25 cellular contexts compared by ENCODE assay signal in the genomic region with DNA sequence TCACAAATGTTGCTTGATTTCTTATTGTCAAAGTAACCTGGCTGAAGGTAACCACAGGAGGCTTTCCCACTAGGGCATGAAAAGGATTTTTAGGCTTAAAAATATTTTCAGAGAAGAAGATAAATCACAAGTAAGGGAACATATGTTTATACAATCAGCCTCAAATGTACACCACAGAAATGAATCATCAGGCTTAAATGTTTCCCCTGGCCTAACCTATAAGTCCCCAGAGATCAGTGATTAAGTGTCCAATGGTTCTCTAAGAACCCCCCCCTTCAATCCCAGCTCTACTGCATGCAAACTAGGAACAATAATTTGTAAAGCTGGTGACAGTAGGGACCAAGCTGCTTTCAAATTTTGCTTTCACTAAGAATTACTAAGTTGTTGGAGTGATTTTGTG.
"Had no signal": no experiment of that assay in that cellular context is flagged by ENCODE, and none has a peak within 500 bp of the region (broad histone marks: within the 10 kb centered on the region; RNA-seq: fewer than 3 reads in every experiment).

No MANE protein-coding gene starts in this region.

- FAIRE-seq: TTC549 had no signal

- DNase-seq: activated CD4-positive, alpha-beta T cell treated with anti-CD3 and anti-CD28 coated beads for 36 hours; activated CD4-positive, alpha-beta T cell treated with anti-CD3 and anti-CD28 coated beads, Interleukin-2, amount 50 U/mL, for 48 hours; activated T-cell treated with anti-CD3 and anti-CD28 coated beads for 4 hours; amniotic stem cell; cerebellar nuclear complex; effector CD4-positive, alpha-beta T cell; foreskin fibroblast; hypothalamus; left colon; lower lobe of right lung; midbrain; occipital lobe; posterior cingulate gyrus; sigmoid colon; spleen; stimulated activated CD4-positive, alpha-beta T cell treated with anti-CD3 and anti-CD28 coated beads, Interleukin-4, amount 100 ng/mL, for 4 hours; upper lobe of right lung had no signal

- ATAC-seq: activated CD4-positive, alpha-beta T cell treated with anti-CD3 and anti-CD28 coated beads for 36 hours; esophagus mucosa; left colon; lower lobe of right lung; stimulated activated memory B cell treated with anti-CD40 and anti-IgM and Interleukin-4, amounts not matched to agents 10 μg/mL and 1 μg/mL and 100 μg/mL, for 72 hours; upper lobe of right lung; WTC11 had no signal

- H3K27me3 ChIP-seq: breast epithelium, sigmoid colon, spleen, upper lobe of right lung had no signal

- H3K27ac Mint-ChIP-seq: activated CD4-positive, alpha-beta T cell treated with anti-CD3 and anti-CD28 coated beads for 36 hours; activated naive CD8-positive, alpha-beta T cell; activated T-helper 1 cell treated with anti-CD3 and anti-CD28 coated beads, Interleukin-12 subunit alpha, Interleukin-12 subunit beta, Interleukin-2, Interleukin-4 antibody, amounts not matched to agents 30 ng/mL and 10 ng/mL and 1 ng/mL, durations not matched to agents 14 hours and 24 hours and 36 hours; stimulated activated memory B cell treated with anti-CD40 and anti-IgM and Interleukin-4, amounts not matched to agents 10 μg/mL and 1 μg/mL and 100 μg/mL, for 72 hours; T-helper 2 cell treated with Interferon-gamma antibody and Interleukin-4, amounts not matched to agents 5 μg/mL and 100 μg/mL, for 36 hours; WTC11 had no signal

- H3K4me3 Mint-ChIP-seq: activated CD4-positive, alpha-beta T cell treated with anti-CD3 and anti-CD28 coated beads for 36 hours; activated naive CD8-positive, alpha-beta T cell; activated T-helper 1 cell treated with anti-CD3 and anti-CD28 coated beads, Interleukin-12 subunit alpha, Interleukin-12 subunit beta, Interleukin-2, Interleukin-4 antibody, amounts not matched to agents 30 ng/mL and 10 ng/mL and 1 ng/mL, durations not matched to agents 14 hours and 24 hours and 36 hours; stimulated activated memory B cell treated with anti-CD40 and anti-IgM and Interleukin-4, amounts not matched to agents 10 μg/mL and 1 μg/mL and 100 μg/mL, for 72 hours; T-helper 2 cell treated with Interferon-gamma antibody and Interleukin-4, amounts not matched to agents 5 μg/mL and 100 μg/mL, for 36 hours; WTC11 had no signal

- H3K4me1 ChIP-seq: breast epithelium, lower lobe of right lung, sigmoid colon, spleen, upper lobe of right lung had no signal

- H3K36me3 ChIP-seq: breast epithelium, lower lobe of right lung, sigmoid colon, spleen, upper lobe of right lung had no signal

- H3K36me3 Mint-ChIP-seq: activated naive CD8-positive, alpha-beta T cell; stimulated activated memory B cell treated with anti-CD40 and anti-IgM and Interleukin-4, amounts not matched to agents 10 μg/mL and 1 μg/mL and 100 μg/mL, for 72 hours; WTC11 had no signal

- H3K27me3 Mint-ChIP-seq: activated CD4-positive, alpha-beta T cell treated with anti-CD3 and anti-CD28 coated beads for 36 hours; activated naive CD8-positive, alpha-beta T cell had no signal

- H3K4me3 ChIP-seq: breast epithelium, lower lobe of right lung, sigmoid colon, spleen, upper lobe of right lung had no signal

- H3K4me1 Mint-ChIP-seq: activated CD4-positive, alpha-beta T cell treated with anti-CD3 and anti-CD28 coated beads for 36 hours; stimulated activated memory B cell treated with anti-CD40 and anti-IgM and Interleukin-4, amounts not matched to agents 10 μg/mL and 1 μg/mL and 100 μg/mL, for 72 hours; WTC11 had no signal

- H3K9me3 ChIP-seq: breast epithelium, lower lobe of right lung, sigmoid colon, upper lobe of right lung had no signal

- H3K27ac ChIP-seq: breast epithelium, lower lobe of right lung, sigmoid colon, spleen, upper lobe of right lung had no signal
